1 cellular context compared by ENCODE assay signal in the genomic region with DNA sequence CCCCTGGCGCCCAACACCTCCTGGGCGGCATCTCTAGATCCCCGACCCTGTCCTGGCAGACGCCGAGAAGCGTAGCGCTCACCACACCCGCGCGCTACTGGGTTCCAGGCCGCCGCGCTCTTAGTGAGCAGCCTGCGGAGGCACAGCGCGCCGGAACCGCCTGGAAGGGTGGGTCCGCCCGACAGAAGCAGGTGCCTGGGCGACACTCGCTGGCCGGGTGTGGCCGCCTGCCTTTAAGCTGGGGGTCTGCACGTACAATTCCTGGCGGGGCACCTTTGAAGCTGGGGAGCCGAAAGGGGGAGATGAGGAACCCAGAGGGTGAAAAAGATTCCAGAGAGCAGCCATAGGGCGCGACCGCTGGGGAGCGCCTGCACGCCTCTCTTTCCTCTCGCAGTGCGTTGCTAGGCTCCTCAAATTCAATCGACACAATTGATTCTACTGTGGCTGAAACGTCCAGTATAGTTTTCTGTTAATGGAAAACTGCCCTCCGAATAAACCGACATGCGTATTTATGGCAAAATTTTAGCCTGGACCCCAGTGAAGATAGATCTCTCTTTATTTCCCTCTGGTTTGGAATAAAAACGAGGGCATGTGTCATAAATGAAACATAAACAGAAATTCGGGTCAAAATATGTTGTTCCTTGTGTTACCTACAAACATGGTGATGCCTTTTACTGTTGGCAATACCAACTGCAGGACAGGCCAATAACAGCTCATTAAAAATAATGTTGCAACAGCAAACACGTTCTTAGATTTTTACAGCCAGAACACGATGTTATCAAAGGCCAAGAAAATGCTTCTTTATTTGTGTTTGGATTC.
TF ChIP-seq lines count a peak whose summit lies in the region.

No MANE protein-coding gene starts in this region.

TF ChIP-seq in K562, 482 proteins besides CTCF, POLR2A, EP300 and RAD21:
- TF ChIP-seq CCNT2 (IDR thresholded peaks at IDR 0.05; ENCODE audit: borderline replicate concordance, extremely low read depth, insufficient read length, low read depth, low read length) (peak; percentile 27), ELF1 (tag; IDR thresholded peaks at IDR 0.05) (no peak), ZNF311 (CRISPR knock-in tag; IDR thresholded peaks at IDR 0.05) (no peak), ZBTB17 (CRISPR knock-in tag; IDR thresholded peaks at IDR 0.05) (no peak), RBFOX2 (IDR thresholded peaks at IDR 0.05; ENCODE audit: low read depth, low read length) (peak; percentile 84), CEBPB (tag; IDR thresholded peaks at IDR 0.05) (no peak), RBM22 (IDR thresholded peaks at IDR 0.05; ENCODE audit: low read depth, low read length, poor library complexity, severe bottlenecking) (peak; percentile 70), SMARCC2 (IDR thresholded peaks at IDR 0.05; ENCODE audit: low read depth) (no peak), POLR2G (IDR thresholded peaks at IDR 0.05; ENCODE audit: low read depth, low read length) (peak; percentile 67), ILK (tag; IDR thresholded peaks at IDR 0.05; ENCODE audit: borderline replicate concordance, low read depth) (no peak), ZNF668 (CRISPR knock-in tag; IDR thresholded peaks at IDR 0.05) (no peak), TRIM28 (IDR thresholded peaks at IDR 0.05) (no peak), ZBTB33 (CRISPR knock-in tag; IDR thresholded peaks at IDR 0.05) (peak; percentile 83)
- TF ChIP-seq, protein P1, sequence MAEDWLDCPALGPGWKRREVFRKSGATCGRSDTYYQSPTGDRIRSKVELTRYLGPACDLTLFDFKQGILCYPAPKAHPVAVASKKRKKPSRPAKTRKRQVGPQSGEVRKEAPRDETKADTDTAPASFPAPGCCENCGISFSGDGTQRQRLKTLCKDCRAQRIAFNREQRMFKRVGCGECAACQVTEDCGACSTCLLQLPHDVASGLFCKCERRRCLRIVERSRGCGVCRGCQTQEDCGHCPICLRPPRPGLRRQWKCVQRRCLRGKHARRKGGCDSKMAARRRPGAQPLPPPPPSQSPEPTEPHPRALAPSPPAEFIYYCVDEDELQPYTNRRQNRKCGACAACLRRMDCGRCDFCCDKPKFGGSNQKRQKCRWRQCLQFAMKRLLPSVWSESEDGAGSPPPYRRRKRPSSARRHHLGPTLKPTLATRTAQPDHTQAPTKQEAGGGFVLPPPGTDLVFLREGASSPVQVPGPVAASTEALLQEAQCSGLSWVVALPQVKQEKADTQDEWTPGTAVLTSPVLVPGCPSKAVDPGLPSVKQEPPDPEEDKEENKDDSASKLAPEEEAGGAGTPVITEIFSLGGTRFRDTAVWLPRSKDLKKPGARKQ (CRISPR knock-in tag; IDR thresholded peaks at IDR 0.05) = no peak
